1 cellular context compared by ENCODE assay signal in the genomic region with DNA sequence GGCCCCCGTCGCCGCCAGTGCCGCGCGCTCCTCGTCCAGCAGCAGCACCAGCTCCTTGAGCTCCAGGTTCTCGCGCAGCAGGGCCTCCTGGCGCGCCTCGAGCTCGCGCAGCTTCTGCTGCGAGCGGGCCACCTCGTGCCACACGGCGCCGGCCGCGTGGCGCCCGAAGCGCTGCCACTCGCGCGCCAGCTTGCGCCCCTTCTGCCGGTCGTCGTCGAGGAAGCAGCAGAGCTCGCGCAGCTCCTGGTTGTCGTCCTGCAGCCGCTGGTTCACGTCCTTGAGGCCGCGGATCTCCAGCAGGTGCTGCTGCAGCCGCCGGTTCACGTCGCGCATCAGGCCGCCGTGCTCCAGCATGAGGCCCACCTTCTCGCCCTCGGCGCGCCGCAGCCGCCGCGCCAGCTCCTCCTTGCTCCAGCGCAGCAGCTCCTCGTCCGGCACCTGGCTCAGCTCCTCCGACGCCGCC.
TF ChIP-seq lines count a peak whose summit lies in the region.

No MANE protein-coding gene starts in this region.

TF ChIP-seq in H1, 55 proteins besides CTCF, POLR2A, EP300 and RAD21 (continued from another document):
- no peak for TF ChIP-seq CHD2 (IDR thresholded peaks at IDR 0.05; ENCODE audit: low read length)
- TF ChIP-seq, protein P1, sequence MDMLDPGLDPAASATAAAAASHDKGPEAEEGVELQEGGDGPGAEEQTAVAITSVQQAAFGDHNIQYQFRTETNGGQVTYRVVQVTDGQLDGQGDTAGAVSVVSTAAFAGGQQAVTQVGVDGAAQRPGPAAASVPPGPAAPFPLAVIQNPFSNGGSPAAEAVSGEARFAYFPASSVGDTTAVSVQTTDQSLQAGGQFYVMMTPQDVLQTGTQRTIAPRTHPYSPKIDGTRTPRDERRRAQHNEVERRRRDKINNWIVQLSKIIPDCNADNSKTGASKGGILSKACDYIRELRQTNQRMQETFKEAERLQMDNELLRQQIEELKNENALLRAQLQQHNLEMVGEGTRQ (IDR thresholded peaks at IDR 0.05; ENCODE audit: low read length): no peak
- TF ChIP-seq TAF7 (optimal IDR thresholded peaks at IDR 0.05; ENCODE audit: borderline replicate concordance, low read depth, low read length): no peak
- no peak for TF ChIP-seq EGR1 (IDR thresholded peaks at IDR 0.05; ENCODE audit: borderline replicate concordance, low read depth, low read length)
- TF ChIP-seq JUND (IDR thresholded peaks at IDR 0.05; ENCODE audit: low read length): no peak
- TF ChIP-seq EZH2 (IDR thresholded peaks at IDR 0.05; ENCODE audit: low read depth, low read length, severe bottlenecking): peak; percentile 47
- no peak for TF ChIP-seq SP1 (IDR thresholded peaks at IDR 0.05; ENCODE audit: low read depth, low read length)
- no peak for TF ChIP-seq BCL11A (IDR thresholded peaks at IDR 0.05; ENCODE audit: low read depth in 2 of 2, low read length in 2 of 2)
- no peak for TF ChIP-seq CTBP2 (IDR thresholded peaks at IDR 0.05; ENCODE audit: borderline replicate concordance, insufficient read depth, insufficient read length, low read length)
- TF ChIP-seq RBBP5 (IDR thresholded peaks at IDR 0.05; ENCODE audit: borderline replicate concordance, low read depth, low read length): no peak
- TF ChIP-seq, protein P2, sequence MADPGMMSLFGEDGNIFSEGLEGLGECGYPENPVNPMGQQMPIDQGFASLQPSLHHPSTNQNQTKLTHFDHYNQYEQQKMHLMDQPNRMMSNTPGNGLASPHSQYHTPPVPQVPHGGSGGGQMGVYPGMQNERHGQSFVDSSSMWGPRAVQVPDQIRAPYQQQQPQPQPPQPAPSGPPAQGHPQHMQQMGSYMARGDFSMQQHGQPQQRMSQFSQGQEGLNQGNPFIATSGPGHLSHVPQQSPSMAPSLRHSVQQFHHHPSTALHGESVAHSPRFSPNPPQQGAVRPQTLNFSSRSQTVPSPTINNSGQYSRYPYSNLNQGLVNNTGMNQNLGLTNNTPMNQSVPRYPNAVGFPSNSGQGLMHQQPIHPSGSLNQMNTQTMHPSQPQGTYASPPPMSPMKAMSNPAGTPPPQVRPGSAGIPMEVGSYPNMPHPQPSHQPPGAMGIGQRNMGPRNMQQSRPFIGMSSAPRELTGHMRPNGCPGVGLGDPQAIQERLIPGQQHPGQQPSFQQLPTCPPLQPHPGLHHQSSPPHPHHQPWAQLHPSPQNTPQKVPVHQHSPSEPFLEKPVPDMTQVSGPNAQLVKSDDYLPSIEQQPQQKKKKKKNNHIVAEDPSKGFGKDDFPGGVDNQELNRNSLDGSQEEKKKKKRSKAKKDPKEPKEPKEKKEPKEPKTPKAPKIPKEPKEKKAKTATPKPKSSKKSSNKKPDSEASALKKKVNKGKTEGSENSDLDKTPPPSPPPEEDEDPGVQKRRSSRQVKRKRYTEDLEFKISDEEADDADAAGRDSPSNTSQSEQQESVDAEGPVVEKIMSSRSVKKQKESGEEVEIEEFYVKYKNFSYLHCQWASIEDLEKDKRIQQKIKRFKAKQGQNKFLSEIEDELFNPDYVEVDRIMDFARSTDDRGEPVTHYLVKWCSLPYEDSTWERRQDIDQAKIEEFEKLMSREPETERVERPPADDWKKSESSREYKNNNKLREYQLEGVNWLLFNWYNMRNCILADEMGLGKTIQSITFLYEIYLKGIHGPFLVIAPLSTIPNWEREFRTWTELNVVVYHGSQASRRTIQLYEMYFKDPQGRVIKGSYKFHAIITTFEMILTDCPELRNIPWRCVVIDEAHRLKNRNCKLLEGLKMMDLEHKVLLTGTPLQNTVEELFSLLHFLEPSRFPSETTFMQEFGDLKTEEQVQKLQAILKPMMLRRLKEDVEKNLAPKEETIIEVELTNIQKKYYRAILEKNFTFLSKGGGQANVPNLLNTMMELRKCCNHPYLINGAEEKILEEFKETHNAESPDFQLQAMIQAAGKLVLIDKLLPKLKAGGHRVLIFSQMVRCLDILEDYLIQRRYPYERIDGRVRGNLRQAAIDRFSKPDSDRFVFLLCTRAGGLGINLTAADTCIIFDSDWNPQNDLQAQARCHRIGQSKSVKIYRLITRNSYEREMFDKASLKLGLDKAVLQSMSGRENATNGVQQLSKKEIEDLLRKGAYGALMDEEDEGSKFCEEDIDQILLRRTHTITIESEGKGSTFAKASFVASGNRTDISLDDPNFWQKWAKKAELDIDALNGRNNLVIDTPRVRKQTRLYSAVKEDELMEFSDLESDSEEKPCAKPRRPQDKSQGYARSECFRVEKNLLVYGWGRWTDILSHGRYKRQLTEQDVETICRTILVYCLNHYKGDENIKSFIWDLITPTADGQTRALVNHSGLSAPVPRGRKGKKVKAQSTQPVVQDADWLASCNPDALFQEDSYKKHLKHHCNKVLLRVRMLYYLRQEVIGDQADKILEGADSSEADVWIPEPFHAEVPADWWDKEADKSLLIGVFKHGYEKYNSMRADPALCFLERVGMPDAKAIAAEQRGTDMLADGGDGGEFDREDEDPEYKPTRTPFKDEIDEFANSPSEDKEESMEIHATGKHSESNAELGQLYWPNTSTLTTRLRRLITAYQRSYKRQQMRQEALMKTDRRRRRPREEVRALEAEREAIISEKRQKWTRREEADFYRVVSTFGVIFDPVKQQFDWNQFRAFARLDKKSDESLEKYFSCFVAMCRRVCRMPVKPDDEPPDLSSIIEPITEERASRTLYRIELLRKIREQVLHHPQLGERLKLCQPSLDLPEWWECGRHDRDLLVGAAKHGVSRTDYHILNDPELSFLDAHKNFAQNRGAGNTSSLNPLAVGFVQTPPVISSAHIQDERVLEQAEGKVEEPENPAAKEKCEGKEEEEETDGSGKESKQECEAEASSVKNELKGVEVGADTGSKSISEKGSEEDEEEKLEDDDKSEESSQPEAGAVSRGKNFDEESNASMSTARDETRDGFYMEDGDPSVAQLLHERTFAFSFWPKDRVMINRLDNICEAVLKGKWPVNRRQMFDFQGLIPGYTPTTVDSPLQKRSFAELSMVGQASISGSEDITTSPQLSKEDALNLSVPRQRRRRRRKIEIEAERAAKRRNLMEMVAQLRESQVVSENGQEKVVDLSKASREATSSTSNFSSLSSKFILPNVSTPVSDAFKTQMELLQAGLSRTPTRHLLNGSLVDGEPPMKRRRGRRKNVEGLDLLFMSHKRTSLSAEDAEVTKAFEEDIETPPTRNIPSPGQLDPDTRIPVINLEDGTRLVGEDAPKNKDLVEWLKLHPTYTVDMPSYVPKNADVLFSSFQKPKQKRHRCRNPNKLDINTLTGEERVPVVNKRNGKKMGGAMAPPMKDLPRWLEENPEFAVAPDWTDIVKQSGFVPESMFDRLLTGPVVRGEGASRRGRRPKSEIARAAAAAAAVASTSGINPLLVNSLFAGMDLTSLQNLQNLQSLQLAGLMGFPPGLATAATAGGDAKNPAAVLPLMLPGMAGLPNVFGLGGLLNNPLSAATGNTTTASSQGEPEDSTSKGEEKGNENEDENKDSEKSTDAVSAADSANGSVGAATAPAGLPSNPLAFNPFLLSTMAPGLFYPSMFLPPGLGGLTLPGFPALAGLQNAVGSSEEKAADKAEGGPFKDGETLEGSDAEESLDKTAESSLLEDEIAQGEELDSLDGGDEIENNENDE (IDR thresholded peaks at IDR 0.05; ENCODE audit: insufficient replicate concordance, low read length): no peak
- 0 out of 2 replicates have a peak, but pooled peaks have one; percentile 39 for TF ChIP-seq SUZ12 (IDR thresholded peaks at IDR 0.05; ENCODE audit: low read length)
- TF ChIP-seq CBX5 (IDR thresholded peaks at IDR 0.05; ENCODE audit: low read depth, low read length): no peak
- TF ChIP-seq JUN (IDR thresholded peaks at IDR 0.05; ENCODE audit: low read depth, low read length): no peak
- TF ChIP-seq BRCA1 (IDR thresholded peaks at IDR 0.05; ENCODE audit: low read depth, low read length): no peak
- TF ChIP-seq GABPA (IDR thresholded peaks at IDR 0.05; ENCODE audit: borderline replicate concordance, insufficient read depth, low read length): no peak
- TF ChIP-seq, protein P3, sequence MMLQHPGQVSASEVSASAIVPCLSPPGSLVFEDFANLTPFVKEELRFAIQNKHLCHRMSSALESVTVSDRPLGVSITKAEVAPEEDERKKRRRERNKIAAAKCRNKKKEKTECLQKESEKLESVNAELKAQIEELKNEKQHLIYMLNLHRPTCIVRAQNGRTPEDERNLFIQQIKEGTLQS (IDR thresholded peaks at IDR 0.05; ENCODE audit: insufficient read depth, low read depth, low read length): no peak
- TF ChIP-seq MAFK (IDR thresholded peaks at IDR 0.05; ENCODE audit: low read depth, low read length): no peak
- TF ChIP-seq SIRT6 (IDR thresholded peaks at IDR 0.05; ENCODE audit: low read length): no peak
- TF ChIP-seq CHD1 (IDR thresholded peaks at IDR 0.05; ENCODE audit: low read depth, low read length): no peak
- TF ChIP-seq NRF1 (IDR thresholded peaks at IDR 0.05; ENCODE audit: low read depth, low read length): no peak
- TF ChIP-seq KDM1A (IDR thresholded peaks at IDR 0.05; ENCODE audit: borderline replicate concordance, low read length): no peak
- peak; percentile 53 for TF ChIP-seq ASH2L (IDR thresholded peaks at IDR 0.05; ENCODE audit: low read length)
- peak in 1 of 2 experiments; percentile 24; a peak in 1 of 4 replicates for TF ChIP-seq SIN3A (conservative IDR thresholded peaks at IDR 0.05 in 1 of 2, IDR thresholded peaks at IDR 0.05 in 1 of 2; ENCODE audit: low read depth in 1 of 2, low read length in 2 of 2)
- no peak for TF ChIP-seq BACH1 (IDR thresholded peaks at IDR 0.05; ENCODE audit: low read length)
- no peak for TF ChIP-seq PHF8 (conservative IDR thresholded peaks at IDR 0.05; ENCODE audit: low read depth, low read length)
- no peak for TF ChIP-seq SP4 (IDR thresholded peaks at IDR 0.05; ENCODE audit: low read length)
- no peak for TF ChIP-seq KDM5A (IDR thresholded peaks at IDR 0.05; ENCODE audit: low read length)
- TF ChIP-seq, protein P4, sequence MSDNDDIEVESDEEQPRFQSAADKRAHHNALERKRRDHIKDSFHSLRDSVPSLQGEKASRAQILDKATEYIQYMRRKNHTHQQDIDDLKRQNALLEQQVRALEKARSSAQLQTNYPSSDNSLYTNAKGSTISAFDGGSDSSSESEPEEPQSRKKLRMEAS (IDR thresholded peaks at IDR 0.05): peak; percentile 98
- no peak for TF ChIP-seq SP2 (IDR thresholded peaks at IDR 0.05; ENCODE audit: low read length)
- TF ChIP-seq SIX5 (IDR thresholded peaks at IDR 0.05; ENCODE audit: low read depth, low read length): no peak
- TF ChIP-seq KDM4A (IDR thresholded peaks at IDR 0.05; ENCODE audit: low read depth, low read length, severe bottlenecking): peak; percentile 94
- TF ChIP-seq CEBPB (IDR thresholded peaks at IDR 0.05; ENCODE audit: low read depth, low read length): no peak
- TF ChIP-seq, protein P5, sequence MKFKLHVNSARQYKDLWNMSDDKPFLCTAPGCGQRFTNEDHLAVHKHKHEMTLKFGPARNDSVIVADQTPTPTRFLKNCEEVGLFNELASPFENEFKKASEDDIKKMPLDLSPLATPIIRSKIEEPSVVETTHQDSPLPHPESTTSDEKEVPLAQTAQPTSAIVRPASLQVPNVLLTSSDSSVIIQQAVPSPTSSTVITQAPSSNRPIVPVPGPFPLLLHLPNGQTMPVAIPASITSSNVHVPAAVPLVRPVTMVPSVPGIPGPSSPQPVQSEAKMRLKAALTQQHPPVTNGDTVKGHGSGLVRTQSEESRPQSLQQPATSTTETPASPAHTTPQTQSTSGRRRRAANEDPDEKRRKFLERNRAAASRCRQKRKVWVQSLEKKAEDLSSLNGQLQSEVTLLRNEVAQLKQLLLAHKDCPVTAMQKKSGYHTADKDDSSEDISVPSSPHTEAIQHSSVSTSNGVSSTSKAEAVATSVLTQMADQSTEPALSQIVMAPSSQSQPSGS (IDR thresholded peaks at IDR 0.05; ENCODE audit: low read length): no peak
- TF ChIP-seq CREB1 (IDR thresholded peaks at IDR 0.05): no peak
- TF ChIP-seq HDAC2 (IDR thresholded peaks at IDR 0.05; ENCODE audit: borderline replicate concordance in 1 of 2, low read depth in 2 of 2, low read length in 2 of 2): peak in 1 of 2 experiments; percentile 80; a peak in 1 of 4 replicates
- no peak for TF ChIP-seq HDAC6 (IDR thresholded peaks at IDR 0.05; ENCODE audit: low read depth, low read length)
- TF ChIP-seq SRF (IDR thresholded peaks at IDR 0.05; ENCODE audit: low read depth, low read length): no peak
- TF ChIP-seq GTF2F1 (IDR thresholded peaks at IDR 0.05; ENCODE audit: borderline replicate concordance, low read depth, low read length): no peak
- TF ChIP-seq YY1 (IDR thresholded peaks at IDR 0.05; ENCODE audit: low read depth, low read length): no peak
- TF ChIP-seq SAP30 (IDR thresholded peaks at IDR 0.05; ENCODE audit: insufficient read depth, insufficient replicate concordance, low read length): no peak
- no peak for TF ChIP-seq RFX5 (IDR thresholded peaks at IDR 0.05; ENCODE audit: borderline replicate concordance, low read depth, low read length)
- TF ChIP-seq CBX8 (IDR thresholded peaks at IDR 0.05; ENCODE audit: borderline replicate concordance, low read depth, low read length): no peak
- TF ChIP-seq POU5F1 (IDR thresholded peaks at IDR 0.05; ENCODE audit: low read depth, low read length): no peak
- TF ChIP-seq TBP (IDR thresholded peaks at IDR 0.05; ENCODE audit: low read depth, low read length): no peak
- no peak for TF ChIP-seq RXRA (IDR thresholded peaks at IDR 0.05; ENCODE audit: insufficient read depth, low read depth, low read length)
- no peak for TF ChIP-seq FOSL1 (IDR thresholded peaks at IDR 0.05; ENCODE audit: insufficient read depth, low read depth, low read length)
- no peak for TF ChIP-seq TAF1 (IDR thresholded peaks at IDR 0.05; ENCODE audit: low read depth, low read length)
- TF ChIP-seq RNF2 (IDR thresholded peaks at IDR 0.05; ENCODE audit: borderline replicate concordance, low read depth, low read length, missing control alignments, poor library complexity, severe bottlenecking): peak; percentile 79
- no peak for TF ChIP-seq POLR2AphosphoS5 (IDR thresholded peaks at IDR 0.05; ENCODE audit: low read depth, low read length)
- TF ChIP-seq ZNF274 (IDR thresholded peaks at IDR 0.05; ENCODE audit: borderline replicate concordance, extremely low read depth, low read length): no peak
